Comparison of ENCODE assay signal across 21 cellular contexts in genomic region chr6:130377371-130377770, GRCh38.
"Had no signal": no experiment of that assay in that cellular context is flagged by ENCODE, and none has a peak within 500 bp of the region (broad histone marks: within the 10 kb centered on the region; RNA-seq: fewer than 3 reads in every experiment).

No MANE protein-coding gene starts in this region.

- H2AFZ ChIP-seq: parathyroid adenoma had no signal

- H3K9me3 ChIP-seq: adrenal gland, esophagus muscularis mucosa, heart left ventricle, suprapubic skin had no signal

- H3K36me3 Mint-ChIP-seq: activated naive CD4-positive, alpha-beta T cell treated with anti-CD3 and anti-CD28 coated beads, Interleukin-2, amount 50 U/mL, for 24 hours; naive B cell; WTC11 had no signal

- H3K27ac ChIP-seq: adrenal gland, coronary artery, esophagus muscularis mucosa, heart left ventricle, parathyroid adenoma, suprapubic skin had no signal

- H3K36me3 ChIP-seq: adrenal gland, esophagus muscularis mucosa, heart left ventricle, suprapubic skin had no signal

- H3K4me1 ChIP-seq: adrenal gland, esophagus muscularis mucosa, heart left ventricle, parathyroid adenoma, suprapubic skin had no signal

- ATAC-seq: activated CD8-positive, alpha-beta T cell treated with anti-CD3 and anti-CD28 coated beads for 36 hours; activated T-cell treated with anti-CD3 and anti-CD28 coated beads, Interleukin-2, amount 50 U/mL, for 4 hours; heart left ventricle had no signal

- DNase-seq: activated CD4-positive, alpha-beta T cell treated with anti-CD3 and anti-CD28 coated beads for 48 hours; activated CD8-positive, alpha-beta T cell treated with anti-CD3 and anti-CD28 coated beads for 36 hours; activated effector memory CD4-positive, alpha-beta T cell treated with anti-CD3 and anti-CD28 coated beads, Interleukin-2, amount 50 U/mL, for 16 hours; activated T-cell treated with anti-CD3 and anti-CD28 coated beads, Interleukin-2, amount 50 U/mL, for 4 hours; adrenal gland; caudate nucleus; effector CD4-positive, alpha-beta T cell; heart left ventricle; midbrain; naive B cell; stimulated activated CD4-positive, alpha-beta T cell treated with anti-CD3 and anti-CD28 coated beads, Interleukin-15, amount 100 ng/mL, for 24 hours; stimulated activated CD4-positive, alpha-beta T cell treated with anti-CD3 and anti-CD28 coated beads, Interleukin-4, amount 100 ng/mL, for 1 hour; stimulated activated naive CD4-positive, alpha-beta T cell treated with Interleukin-2 at 50 U/mL for 16 hours; T-helper 2 cell had no signal

- H3K79me2 ChIP-seq: parathyroid adenoma had no signal

- H3K27ac Mint-ChIP-seq: activated CD8-positive, alpha-beta T cell treated with anti-CD3 and anti-CD28 coated beads for 36 hours; activated naive CD4-positive, alpha-beta T cell treated with anti-CD3 and anti-CD28 coated beads, Interleukin-2, amount 50 U/mL, for 24 hours; naive B cell; WTC11 had no signal

- H3K27me3 Mint-ChIP-seq: activated CD8-positive, alpha-beta T cell treated with anti-CD3 and anti-CD28 coated beads for 36 hours; activated naive CD4-positive, alpha-beta T cell treated with anti-CD3 and anti-CD28 coated beads, Interleukin-2, amount 50 U/mL, for 24 hours; naive B cell had no signal

- H3K4me3 ChIP-seq: adrenal gland, coronary artery, esophagus muscularis mucosa, heart left ventricle, lung, suprapubic skin had no signal

- H3K4me3 Mint-ChIP-seq: activated CD8-positive, alpha-beta T cell treated with anti-CD3 and anti-CD28 coated beads for 36 hours; activated naive CD4-positive, alpha-beta T cell treated with anti-CD3 and anti-CD28 coated beads, Interleukin-2, amount 50 U/mL, for 24 hours; activated T-cell treated with anti-CD3 and anti-CD28 coated beads, Interleukin-2, amount 50 U/mL, for 4 hours; WTC11 had no signal

- H3K27me3 ChIP-seq: adrenal gland, esophagus muscularis mucosa, heart left ventricle, suprapubic skin had no signal
